ENCODE assay signal across 13 cellular contexts in genomic region chr6:81895511-81896185, GRCh38.
DNase-seq lines count a peak whose midpoint lies in the region; ATAC-seq, FAIRE-seq and TF ChIP-seq lines count a peak whose summit lies in the region.
"Had no signal": no experiment of that assay in that cellular context is flagged by ENCODE, and none has a peak within 500 bp of the region (broad histone marks: within the 10 kb centered on the region; RNA-seq: fewer than 3 reads in every experiment).

No MANE protein-coding gene starts in this region.

- H3K4me3 ChIP-seq in SK-N-MC = peak overlapping the region; percentile 4; the same call in 1 of the 2 replicates
- H3K4me3 ChIP-seq in gastroesophageal sphincter = no peak overlapping the region

- TF ChIP-seq POLR2A in gastroesophageal sphincter (IDR thresholded peaks at IDR 0.05) = no peak

- peak; percentile 98 for DNase-seq in EH (ENCODE audit: low read depth)
- DNase-seq in SK-N-MC (ENCODE audit: low read depth, low spot score) = no peak
- no peak for DNase-seq in sciatic nerve (ENCODE audit: low spot score)
- DNase-seq in inferior parietal cortex (ENCODE audit: extremely low spot score) = no peak
- DNase-seq in RCC 7860 (ENCODE audit: low spot score) = no peak
- no peak for DNase-seq in pons (ENCODE audit: low spot score)
- DNase-seq in NCI-H128 (lab: John Stamatoyannopoulos, UW; ENCODE audit: unreplicated experiment) = no peak
- DNase-seq: activated CD4-positive, alpha-beta T cell treated with anti-CD3 and anti-CD28 coated beads for 36 hours; NCI-H187 treated with DMSO at 0.1 percent for 48 hours; RPMI8226; stimulated activated CD4-positive, alpha-beta T cell treated with anti-CD3 and anti-CD28 coated beads, Interleukin-1b, Interleukin-23, amount 100 ng/mL, for 48 hours had no signal

- H3K27ac ChIP-seq in SK-N-MC (no peak overlapping the region), gastroesophageal sphincter (peak overlapping the region; percentile 49 to 65 (median 56))

- no peak for FAIRE-seq in RCC 7860 (lab: Jason Lieb, UNC)

- no peak for TF ChIP-seq CTCF in gastroesophageal sphincter (IDR thresholded peaks at IDR 0.05)

- no peaks in the 10 kb centered on the region for H3K27me3 ChIP-seq in gastroesophageal sphincter

- intact Hi-C loops in sciatic nerve (cut with DNase I) = no loop called here

- 44 to 55% methylated on average over 2 to 5 of the region's 5 CpGs for WGBS in gastroesophageal sphincter (ENCODE audit: low coverage in 1 of 2), 2 donors

- H3K36me3 ChIP-seq in SK-N-MC (ENCODE audit: insufficient read depth, low read length) = no peaks in the 10 kb centered on the region
- no peaks in the 10 kb centered on the region for H3K36me3 ChIP-seq in gastroesophageal sphincter

- ATAC-seq in gastroesophageal sphincter (no peak), sciatic nerve (peak; percentile 50)
- ATAC-seq: activated CD4-positive, alpha-beta T cell treated with anti-CD3 and anti-CD28 coated beads for 36 hours; activated naive CD4-positive, alpha-beta T cell treated with anti-CD3 and anti-CD28 coated beads, Interleukin-2, amount 50 U/mL, for 72 hours had no signal

- H3K4me1 ChIP-seq in gastroesophageal sphincter = peaks cover 0 to 23% (median 2%) of the 10 kb centered on the region in 3 donors

- H3K9me3 ChIP-seq in SK-N-MC (ENCODE audit: low read depth, low read length) = no peaks in the 10 kb centered on the region
- no peaks in the 10 kb centered on the region for H3K9me3 ChIP-seq in gastroesophageal sphincter

- no peak for TF ChIP-seq EP300 in gastroesophageal sphincter (IDR thresholded peaks at IDR 0.05)

- H3K9ac ChIP-seq in SK-N-MC (ENCODE audit: insufficient read length) = no peak overlapping the region
